24 cellular contexts compared by ENCODE assay signal in genomic region chr6:169296170-169296569, GRCh38. TPM values are rescaled to one million over a fixed set of nuclear protein-coding genes. Genes with fewer than 3 reads are reported as not detected.
"Had no signal": no experiment of that assay in that cellular context is flagged by ENCODE, and none has a peak within 500 bp of the region (broad histone marks: within the 10 kb centered on the region; RNA-seq: fewer than 3 reads in every experiment).

No MANE protein-coding gene starts in this region.

- H3K27ac ChIP-seq: neutrophil, ovary, psoas muscle, upper lobe of left lung, VCaP had no signal

- H3K4me3 ChIP-seq: ovary, psoas muscle, upper lobe of left lung had no signal

- H3K4me1 Mint-ChIP-seq: activated CD4-positive, alpha-beta T cell treated with anti-CD3 and anti-CD28 coated beads, Interleukin-2, amount 10 ng/mL, durations not matched to agents 7 days and 5 days; activated T-helper 17 cell treated with anti-CD3 and anti-CD28 coated beads, Interleukin-2, amount 50 U/mL, for 72 hours; endodermal cell; T-cell had no signal

- H3K9me3 Mint-ChIP-seq: activated CD4-positive, alpha-beta T cell treated with anti-CD3 and anti-CD28 coated beads, Interleukin-2, amount 10 ng/mL, durations not matched to agents 7 days and 5 days; activated T-cell treated with anti-CD3 and anti-CD28 coated beads, Interleukin-2, amount 50 U/mL, for 24 hours; activated T-helper 17 cell treated with anti-CD3 and anti-CD28 coated beads, Interleukin-2, amount 50 U/mL, for 72 hours; T-helper 2 cell treated with Interferon-gamma antibody and Interleukin-4, amounts not matched to agents 5 μg/mL and 100 μg/mL, for 36 hours had no signal

- ATAC-seq: activated T-helper 17 cell treated with anti-CD3 and anti-CD28 coated beads, Interleukin-2, amount 50 U/mL, for 72 hours; left ventricle myocardium superior; psoas muscle; right cardiac atrium; stimulated activated naive CD8-positive, alpha-beta T cell treated with anti-CD3 and anti-CD28 coated beads, Interleukin-15, Interleukin-2, amounts not matched to agents 100 U/mL and 50 U/mL, for 24 hours; T-cell had no signal

- H3K9me3 ChIP-seq: neutrophil, ovary, psoas muscle, upper lobe of left lung had no signal

- DNase-seq: activated CD4-positive, alpha-beta T cell treated with anti-CD3 and anti-CD28 coated beads, Interleukin-2, amount 10 ng/mL, durations not matched to agents 7 days and 5 days; activated CD4-positive, CD25-positive, alpha-beta regulatory T cell treated with anti-CD3 and anti-CD28 coated beads, Interleukin-2, amount 50 U/mL, for 72 hours; activated CD8-positive, alpha-beta memory T cell treated with anti-CD3 and anti-CD28 coated beads for 24 hours; activated CD8-positive, alpha-beta memory T cell treated with anti-CD3 and anti-CD28 coated beads, Interleukin-2, amount 50 U/mL, for 4 hours; activated naive CD4-positive, alpha-beta T cell; activated T-cell treated with anti-CD3 and anti-CD28 coated beads, Interleukin-2, amount 50 U/mL, for 24 hours; cortex of kidney; endodermal cell; hippocampal formation; left ventricle myocardium superior; ovary; psoas muscle; right cardiac atrium; stimulated activated CD4-positive, alpha-beta T cell treated with anti-CD3 and anti-CD28 coated beads, Interleukin-12 subunit alpha, Interleukin-12 subunit beta, amount 100 ng/mL, for 4 hours; stimulated activated CD4-positive, alpha-beta T cell treated with anti-CD3 and anti-CD28 coated beads, Interleukin-4, amount 100 ng/mL, for 4 hours; stimulated activated naive CD8-positive, alpha-beta T cell treated with anti-CD3 and anti-CD28 coated beads, Interleukin-15, Interleukin-2, amounts not matched to agents 100 U/mL and 50 U/mL, for 24 hours; T-cell; upper lobe of left lung had no signal

- H3K4me3 Mint-ChIP-seq: activated CD4-positive, alpha-beta T cell treated with anti-CD3 and anti-CD28 coated beads, Interleukin-2, amount 10 ng/mL, durations not matched to agents 7 days and 5 days; activated naive CD8-positive, alpha-beta T cell; activated T-cell treated with anti-CD3 and anti-CD28 coated beads, Interleukin-2, amount 50 U/mL, for 24 hours; activated T-helper 17 cell treated with anti-CD3 and anti-CD28 coated beads, Interleukin-2, amount 50 U/mL, for 72 hours; endodermal cell; nephron; T-cell; T-helper 2 cell treated with Interferon-gamma antibody and Interleukin-4, amounts not matched to agents 5 μg/mL and 100 μg/mL, for 36 hours had no signal

- H3K27me3 ChIP-seq: neutrophil, ovary, upper lobe of left lung had no signal

- H3K36me3 ChIP-seq: neutrophil, ovary, upper lobe of left lung had no signal

- H3K36me3 Mint-ChIP-seq: activated naive CD8-positive, alpha-beta T cell; T-cell had no signal

- H3K27ac Mint-ChIP-seq: activated CD4-positive, alpha-beta T cell treated with anti-CD3 and anti-CD28 coated beads, Interleukin-2, amount 10 ng/mL, durations not matched to agents 7 days and 5 days; activated naive CD8-positive, alpha-beta T cell; activated T-cell treated with anti-CD3 and anti-CD28 coated beads, Interleukin-2, amount 50 U/mL, for 24 hours; activated T-helper 17 cell treated with anti-CD3 and anti-CD28 coated beads, Interleukin-2, amount 50 U/mL, for 72 hours; endodermal cell; nephron; T-cell; T-helper 2 cell treated with Interferon-gamma antibody and Interleukin-4, amounts not matched to agents 5 μg/mL and 100 μg/mL, for 36 hours had no signal

- H3K4me1 ChIP-seq: psoas muscle had no signal

RNA-seq across cellular contexts. Expression of gene THBS2, which starts 42.5 kb away (rescaled TPM):
- total RNA-seq: activated CD4-positive, alpha-beta T cell treated with anti-CD3 and anti-CD28 coated beads, Interleukin-2, amount 10 ng/mL, durations not matched to agents 7 days and 5 days; activated T-helper 17 cell treated with anti-CD3 and anti-CD28 coated beads, Interleukin-2, amount 50 U/mL, for 72 hours had no signal
